ENCODE assay signal across 8 cellular contexts in the genomic region with DNA sequence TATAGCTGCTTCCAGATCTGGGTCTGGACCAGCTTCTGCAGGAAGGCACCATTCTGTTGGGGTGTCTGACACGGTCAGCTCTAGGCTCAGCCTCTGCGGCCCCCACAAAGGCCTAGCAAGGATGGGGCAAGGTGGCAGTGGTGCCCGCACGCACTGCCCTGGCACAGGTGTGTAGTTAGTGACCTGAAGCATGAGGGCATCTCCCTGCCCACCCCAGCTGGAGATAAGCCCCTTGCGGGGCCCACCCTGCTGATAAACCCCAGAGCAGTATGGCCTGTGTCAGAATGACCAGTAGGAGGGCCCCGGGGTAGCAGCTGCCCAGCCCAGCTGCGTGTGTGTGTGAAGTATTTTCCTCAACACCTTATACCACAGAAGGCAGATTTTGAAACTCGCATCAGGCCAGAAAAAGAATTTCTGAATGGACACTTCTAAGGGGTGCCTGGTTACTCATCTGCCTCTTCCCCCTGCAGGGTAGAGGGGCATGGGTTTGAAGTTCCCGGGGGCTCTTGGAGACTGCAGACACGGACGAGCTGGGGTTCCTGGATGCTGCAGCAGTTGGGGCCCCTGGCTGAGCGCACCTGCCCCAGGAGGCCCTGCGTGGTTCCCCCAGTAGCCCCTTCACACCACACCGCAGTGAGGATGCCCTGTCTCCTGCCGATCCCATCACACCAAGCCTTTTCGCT. TPM values are rescaled to one million over a fixed set of nuclear protein-coding genes. Genes with fewer than 3 reads are reported as not detected.
A peak's percentile ranks its signal among the peaks of the same experiment; 100 is the strongest.
DNase-seq lines count a peak whose midpoint lies in the region; ATAC-seq and TF ChIP-seq lines count a peak whose summit lies in the region.

No MANE protein-coding gene starts in this region.

- intact Hi-C loops in CD14-positive monocyte (cut with micrococcal nuclease) = loop anchor here in 1 of 2 donors (10.0 kb wide), 1 partner anchor 48 kb away; a partner anchor contains a TSS

- H3K4me1 Mint-ChIP-seq in CD14-positive monocyte = peaks cover 36% of the 10 kb centered on the region

- H3K9me3 ChIP-seq in HUES64 (ENCODE audit: insufficient read depth, low read depth, low read length) (no peaks in the 10 kb centered on the region), mucosa of stomach (ENCODE audit: control insufficient read depth, low read length) (no peaks in the 10 kb centered on the region)

- H3K9me3 Mint-ChIP-seq in CD14-positive monocyte = no peaks in the 10 kb centered on the region

- WGBS in HUES64 = 95% methylated on average over 14 of the region's 16 CpGs

- H3K4me3 ChIP-seq in HUES64 (ENCODE audit: low read length) (no peak overlapping the region), mucosa of stomach (ENCODE audit: low read length) (no peak overlapping the region)

- H3K4me3 Mint-ChIP-seq in CD14-positive monocyte = no peak overlapping the region

- H3K4me1 ChIP-seq in HUES64 (ENCODE audit: insufficient read depth, low read length) = peaks cover 25% of the 10 kb centered on the region
- H3K4me1 ChIP-seq in mucosa of stomach (ENCODE audit: control insufficient read depth, insufficient read depth, low read length) = peaks cover 82% of the 10 kb centered on the region

- DNase-seq in CD14-positive monocyte (ENCODE audit: low spot score) = no peak
- peak; percentile 54 for DNase-seq in amniotic epithelial cell (ENCODE audit: low read depth)
- DNase-seq in HEK293T (ENCODE audit: extremely low spot score) = no peak
- DNase-seq in cerebellar nuclear complex (lab: John Stamatoyannopoulos, UW) = no peak
- no peak for DNase-seq in DMS153 (lab: John Stamatoyannopoulos, UW)

- H3K27me3 ChIP-seq in HUES64 (ENCODE audit: insufficient read depth, low read length) = no peaks in the 10 kb centered on the region
- no peaks in the 10 kb centered on the region for H3K27me3 ChIP-seq in mucosa of stomach (ENCODE audit: control insufficient read depth, insufficient read depth, low read length)

- peak overlapping the region in 4 of 7 donors; percentile 5 to 50 (median 38) for H3K27ac Mint-ChIP-seq in CD14-positive monocyte

- no peak for ATAC-seq in HG03342 (IDR thresholded peaks at IDR 0.05; ENCODE audit: unreplicated experiment)

- H3K9ac ChIP-seq in HUES64 (ENCODE audit: low read depth, low read length) = peak overlapping the region; percentile 39
- peak overlapping the region; percentile 27 for H3K9ac ChIP-seq in mucosa of stomach (ENCODE audit: low read length)

- H3K36me3 ChIP-seq in HUES64 (ENCODE audit: insufficient read depth, low read length) (peaks cover 48% of the 10 kb centered on the region), mucosa of stomach (ENCODE audit: control insufficient read depth, insufficient read depth, low read length) (peaks cover 11% of the 10 kb centered on the region)

- peaks cover 0 to 1% (median 0%) of the 10 kb centered on the region in 3 donors for H3K27me3 Mint-ChIP-seq in CD14-positive monocyte (ENCODE audit: low read depth in 3 of 3)

- H3K36me3 Mint-ChIP-seq in CD14-positive monocyte = peaks cover 20 to 38% of the 10 kb centered on the region in 2 donors

- CTCF ChIA-PET in HEK293T (lab: Yijun Ruan, JAX) = interaction anchor here (0.7 to 1.3 kb wide), 5 partner anchors 26 to 136 kb away, joined by 3 to 4 read pairs (median 3); no protein-coding TSS in a partner anchor

- peak overlapping the region; percentile 52 for H3K27ac ChIP-seq in HUES64 (ENCODE audit: low read depth, low read length)

- POLR2A ChIA-PET in HEK293T (lab: Yijun Ruan, JAX) = interaction anchor here (0.6 to 1.8 kb wide), 14 partner anchors 12 to 191 kb away, joined by 3 to 11 read pairs (median 3); a partner anchor contains a TSS

- TF ChIP-seq CTCF in CD14-positive monocyte (IDR thresholded peaks at IDR 0.05) = no peak

TF ChIP-seq in HEK293T, 16 proteins besides CTCF, POLR2A, EP300 and RAD21:
- TF ChIP-seq SP1 (IDR thresholded peaks at IDR 0.05) = no peak
- no peak for TF ChIP-seq HDGF (IDR thresholded peaks at IDR 0.05; ENCODE audit: borderline replicate concordance)
- TF ChIP-seq ARNT (IDR thresholded peaks at IDR 0.05) = no peak
- no peak for TF ChIP-seq ZNF384 (IDR thresholded peaks at IDR 0.05)
- no peak for TF ChIP-seq CTBP1 (IDR thresholded peaks at IDR 0.05; ENCODE audit: borderline replicate concordance)
- TF ChIP-seq FOXM1 (IDR thresholded peaks at IDR 0.05; ENCODE audit: borderline replicate concordance) = no peak
- TF ChIP-seq, protein P1, sequence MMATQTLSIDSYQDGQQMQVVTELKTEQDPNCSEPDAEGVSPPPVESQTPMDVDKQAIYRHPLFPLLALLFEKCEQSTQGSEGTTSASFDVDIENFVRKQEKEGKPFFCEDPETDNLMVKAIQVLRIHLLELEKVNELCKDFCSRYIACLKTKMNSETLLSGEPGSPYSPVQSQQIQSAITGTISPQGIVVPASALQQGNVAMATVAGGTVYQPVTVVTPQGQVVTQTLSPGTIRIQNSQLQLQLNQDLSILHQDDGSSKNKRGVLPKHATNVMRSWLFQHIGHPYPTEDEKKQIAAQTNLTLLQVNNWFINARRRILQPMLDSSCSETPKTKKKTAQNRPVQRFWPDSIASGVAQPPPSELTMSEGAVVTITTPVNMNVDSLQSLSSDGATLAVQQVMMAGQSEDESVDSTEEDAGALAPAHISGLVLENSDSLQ (IDR thresholded peaks at IDR 0.05) = no peak
- TF ChIP-seq TARDBP (IDR thresholded peaks at IDR 0.05) = no peak
- no peak for TF ChIP-seq ELF4 (IDR thresholded peaks at IDR 0.05)
- no peak for TF ChIP-seq LEF1 (IDR thresholded peaks at IDR 0.05; ENCODE audit: borderline replicate concordance)
- no peak for TF ChIP-seq FOXK2 (IDR thresholded peaks at IDR 0.05)
- no peak for TF ChIP-seq FOXA1 (IDR thresholded peaks at IDR 0.05)
- no peak for TF ChIP-seq BHLHE40 (IDR thresholded peaks at IDR 0.05; ENCODE audit: borderline replicate concordance)
- no peak for TF ChIP-seq NFRKB (IDR thresholded peaks at IDR 0.05)
- no peak for TF ChIP-seq L3MBTL2 (conservative IDR thresholded peaks at IDR 0.05)
- no peak for TF ChIP-seq SUZ12 (IDR thresholded peaks at IDR 0.05)
TF ChIP-seq in HEK293T: peak in this region for 0.

RNA-seq across cellular contexts. Expression of a gene that starts 4.6 kb away (rescaled TPM):
- 10 to 100 TPM; 86.3 to 97.2 TPM for polyA plus RNA-seq in CD14-positive monocyte
- 172 TPM for polyA plus RNA-seq in HUES64 (2013, experiment 1 of 2)
- 174 TPM for polyA plus RNA-seq in HUES64 (2013, experiment 2 of 2)

RNA-seq across cellular contexts. Expression of a gene that starts 6.2 kb away (rescaled TPM):
- 100 to 1,000 TPM; 291 to 297 TPM for polyA plus RNA-seq in CD14-positive monocyte
- 276 TPM for polyA plus RNA-seq in HUES64 (2013, experiment 1 of 2)
- 272 TPM for polyA plus RNA-seq in HUES64 (2013, experiment 2 of 2)

RNA-seq across cellular contexts. Expression of a gene that starts 24.8 kb away (rescaled TPM):
- 10 to 100 TPM; 20.2 to 57.3 TPM for polyA plus RNA-seq in CD14-positive monocyte
- polyA plus RNA-seq in HUES64 (2013, experiment 1 of 2) = 173 TPM
- 145 TPM for polyA plus RNA-seq in HUES64 (2013, experiment 2 of 2)

RNA-seq across cellular contexts. Expression of a gene that starts 24.9 kb away (rescaled TPM):
- polyA plus RNA-seq in CD14-positive monocyte = 100 to 1,000 TPM; 397 to 512 TPM
- 178 TPM for polyA plus RNA-seq in HUES64 (2013, experiment 1 of 2)
- polyA plus RNA-seq in HUES64 (2013, experiment 2 of 2) = 175 TPM

RNA-seq across cellular contexts. Expression of a gene that starts 31.7 kb away (rescaled TPM):
- polyA plus RNA-seq in CD14-positive monocyte = under 1 TPM; 0.22 to 0.33 TPM
- not detected for polyA plus RNA-seq in HUES64 (2013, experiment 1 of 2)
- polyA plus RNA-seq in HUES64 (2013, experiment 2 of 2) = not detected
